Comparison of ENCODE assay signal across 1 cellular context in the genomic region with DNA sequence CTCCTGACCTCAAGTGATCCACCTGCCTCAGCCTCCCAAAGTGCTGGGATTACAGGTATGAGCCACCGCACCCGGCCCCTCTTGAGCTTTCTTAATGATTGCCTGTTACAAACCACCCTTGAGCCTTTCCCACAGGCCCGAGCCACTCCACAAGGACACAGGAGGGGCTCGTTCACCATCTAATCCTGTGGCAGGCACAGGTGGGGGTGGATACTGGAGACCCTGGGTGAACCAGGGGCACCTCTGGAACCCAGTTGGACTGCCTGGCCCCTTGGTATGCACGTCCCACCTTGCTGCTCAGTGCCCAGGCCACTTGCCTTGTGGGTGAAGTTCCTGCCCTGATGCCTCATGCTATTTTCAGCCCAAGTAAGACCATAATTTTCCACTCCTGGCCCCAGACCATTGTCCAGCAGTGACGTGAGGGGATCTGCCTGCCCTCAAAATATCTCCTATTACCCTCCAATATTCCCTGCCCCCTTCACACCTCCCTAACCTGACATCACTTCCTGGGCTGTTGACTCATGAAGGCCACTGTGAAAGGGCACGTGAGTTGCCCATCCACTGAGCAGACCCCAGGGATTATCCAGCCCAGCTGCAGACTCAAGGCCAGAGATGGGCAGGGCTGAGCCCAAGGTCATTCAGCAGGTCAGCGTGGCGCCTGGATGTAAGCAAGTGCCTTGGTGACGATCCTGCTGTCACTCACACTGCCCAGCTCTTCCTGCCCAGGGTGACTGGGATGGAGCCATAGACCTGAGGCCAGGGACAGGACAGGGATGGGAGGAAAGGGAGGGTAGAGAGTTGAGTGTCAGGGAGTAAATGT.
TF ChIP-seq lines count a peak whose summit lies in the region.

No MANE protein-coding gene starts in this region.

TF ChIP-seq in HepG2, 621 proteins besides CTCF, POLR2A, EP300 and RAD21 (continued from another document and continues in another):
- TF ChIP-seq, protein P1, sequence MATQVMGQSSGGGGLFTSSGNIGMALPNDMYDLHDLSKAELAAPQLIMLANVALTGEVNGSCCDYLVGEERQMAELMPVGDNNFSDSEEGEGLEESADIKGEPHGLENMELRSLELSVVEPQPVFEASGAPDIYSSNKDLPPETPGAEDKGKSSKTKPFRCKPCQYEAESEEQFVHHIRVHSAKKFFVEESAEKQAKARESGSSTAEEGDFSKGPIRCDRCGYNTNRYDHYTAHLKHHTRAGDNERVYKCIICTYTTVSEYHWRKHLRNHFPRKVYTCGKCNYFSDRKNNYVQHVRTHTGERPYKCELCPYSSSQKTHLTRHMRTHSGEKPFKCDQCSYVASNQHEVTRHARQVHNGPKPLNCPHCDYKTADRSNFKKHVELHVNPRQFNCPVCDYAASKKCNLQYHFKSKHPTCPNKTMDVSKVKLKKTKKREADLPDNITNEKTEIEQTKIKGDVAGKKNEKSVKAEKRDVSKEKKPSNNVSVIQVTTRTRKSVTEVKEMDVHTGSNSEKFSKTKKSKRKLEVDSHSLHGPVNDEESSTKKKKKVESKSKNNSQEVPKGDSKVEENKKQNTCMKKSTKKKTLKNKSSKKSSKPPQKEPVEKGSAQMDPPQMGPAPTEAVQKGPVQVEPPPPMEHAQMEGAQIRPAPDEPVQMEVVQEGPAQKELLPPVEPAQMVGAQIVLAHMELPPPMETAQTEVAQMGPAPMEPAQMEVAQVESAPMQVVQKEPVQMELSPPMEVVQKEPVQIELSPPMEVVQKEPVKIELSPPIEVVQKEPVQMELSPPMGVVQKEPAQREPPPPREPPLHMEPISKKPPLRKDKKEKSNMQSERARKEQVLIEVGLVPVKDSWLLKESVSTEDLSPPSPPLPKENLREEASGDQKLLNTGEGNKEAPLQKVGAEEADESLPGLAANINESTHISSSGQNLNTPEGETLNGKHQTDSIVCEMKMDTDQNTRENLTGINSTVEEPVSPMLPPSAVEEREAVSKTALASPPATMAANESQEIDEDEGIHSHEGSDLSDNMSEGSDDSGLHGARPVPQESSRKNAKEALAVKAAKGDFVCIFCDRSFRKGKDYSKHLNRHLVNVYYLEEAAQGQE (IDR thresholded peaks at IDR 0.05; ENCODE audit: borderline replicate concordance in 1 of 2, low read depth in 1 of 2, low read length in 2 of 2): no peak
- TF ChIP-seq MAFG (CRISPR knock-in tag; IDR thresholded peaks at IDR 0.05): no peak; the same call in 1 of the 2 replicates
- 0 out of 2 replicates have a peak, but pooled peaks have one; percentile 45 for TF ChIP-seq ZNF431 (CRISPR knock-in tag; IDR thresholded peaks at IDR 0.05; ENCODE audit: borderline replicate concordance, low read depth)
- TF ChIP-seq ZNF781 (CRISPR knock-in tag; IDR thresholded peaks at IDR 0.05; ENCODE audit: borderline replicate concordance, not compliant biosample characterization): peak; percentile 34
- TF ChIP-seq, protein P2, sequence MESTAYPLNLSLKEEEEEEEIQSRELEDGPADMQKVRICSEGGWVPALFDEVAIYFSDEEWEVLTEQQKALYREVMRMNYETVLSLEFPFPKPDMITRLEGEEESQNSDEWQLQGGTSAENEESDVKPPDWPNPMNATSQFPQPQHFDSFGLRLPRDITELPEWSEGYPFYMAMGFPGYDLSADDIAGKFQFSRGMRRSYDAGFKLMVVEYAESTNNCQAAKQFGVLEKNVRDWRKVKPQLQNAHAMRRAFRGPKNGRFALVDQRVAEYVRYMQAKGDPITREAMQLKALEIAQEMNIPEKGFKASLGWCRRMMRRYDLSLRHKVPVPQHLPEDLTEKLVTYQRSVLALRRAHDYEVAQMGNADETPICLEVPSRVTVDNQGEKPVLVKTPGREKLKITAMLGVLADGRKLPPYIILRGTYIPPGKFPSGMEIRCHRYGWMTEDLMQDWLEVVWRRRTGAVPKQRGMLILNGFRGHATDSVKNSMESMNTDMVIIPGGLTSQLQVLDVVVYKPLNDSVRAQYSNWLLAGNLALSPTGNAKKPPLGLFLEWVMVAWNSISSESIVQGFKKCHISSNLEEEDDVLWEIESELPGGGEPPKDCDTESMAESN (CRISPR knock-in tag; conservative IDR thresholded peaks at IDR 0.05): peak; percentile 75
- TF ChIP-seq ZNF251 (CRISPR knock-in tag; IDR thresholded peaks at IDR 0.05): no peak
- TF ChIP-seq HOXA3 (CRISPR knock-in tag; IDR thresholded peaks at IDR 0.05): peak; percentile 86
- no peak for TF ChIP-seq MLLT10 (CRISPR knock-in tag; IDR thresholded peaks at IDR 0.05)
- no peak for TF ChIP-seq SOX13 (IDR thresholded peaks at IDR 0.05)
- TF ChIP-seq SOX13 (CRISPR knock-in tag; conservative IDR thresholded peaks at IDR 0.05 in 1 of 2, IDR thresholded peaks at IDR 0.05 in 1 of 2): peak in 1 of 2 experiments; percentile 85; a peak in 2 of 4 replicates
- TF ChIP-seq LCORL (IDR thresholded peaks at IDR 0.05): no peak
- TF ChIP-seq LCORL (CRISPR knock-in tag; IDR thresholded peaks at IDR 0.05): peak; percentile 77; the same call in 1 of the 2 replicates
- TF ChIP-seq, protein P3, sequence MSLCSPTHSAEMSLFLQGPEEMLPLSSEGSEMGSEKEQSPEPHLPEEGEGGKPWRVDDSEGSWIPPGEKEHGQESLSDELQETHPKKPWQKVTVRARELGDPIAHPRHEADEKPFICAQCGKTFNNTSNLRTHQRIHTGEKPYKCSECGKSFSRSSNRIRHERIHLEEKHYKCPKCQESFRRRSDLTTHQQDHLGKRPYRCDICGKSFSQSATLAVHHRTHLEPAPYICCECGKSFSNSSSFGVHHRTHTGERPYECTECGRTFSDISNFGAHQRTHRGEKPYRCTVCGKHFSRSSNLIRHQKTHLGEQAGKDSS (CRISPR knock-in tag; IDR thresholded peaks at IDR 0.05; ENCODE audit: borderline replicate concordance, low read depth): no peak
- no peak for TF ChIP-seq RFXANK (CRISPR knock-in tag; IDR thresholded peaks at IDR 0.05)
- TF ChIP-seq ZNF224 (CRISPR knock-in tag; IDR thresholded peaks at IDR 0.05): no peak
- TF ChIP-seq, protein P4, sequence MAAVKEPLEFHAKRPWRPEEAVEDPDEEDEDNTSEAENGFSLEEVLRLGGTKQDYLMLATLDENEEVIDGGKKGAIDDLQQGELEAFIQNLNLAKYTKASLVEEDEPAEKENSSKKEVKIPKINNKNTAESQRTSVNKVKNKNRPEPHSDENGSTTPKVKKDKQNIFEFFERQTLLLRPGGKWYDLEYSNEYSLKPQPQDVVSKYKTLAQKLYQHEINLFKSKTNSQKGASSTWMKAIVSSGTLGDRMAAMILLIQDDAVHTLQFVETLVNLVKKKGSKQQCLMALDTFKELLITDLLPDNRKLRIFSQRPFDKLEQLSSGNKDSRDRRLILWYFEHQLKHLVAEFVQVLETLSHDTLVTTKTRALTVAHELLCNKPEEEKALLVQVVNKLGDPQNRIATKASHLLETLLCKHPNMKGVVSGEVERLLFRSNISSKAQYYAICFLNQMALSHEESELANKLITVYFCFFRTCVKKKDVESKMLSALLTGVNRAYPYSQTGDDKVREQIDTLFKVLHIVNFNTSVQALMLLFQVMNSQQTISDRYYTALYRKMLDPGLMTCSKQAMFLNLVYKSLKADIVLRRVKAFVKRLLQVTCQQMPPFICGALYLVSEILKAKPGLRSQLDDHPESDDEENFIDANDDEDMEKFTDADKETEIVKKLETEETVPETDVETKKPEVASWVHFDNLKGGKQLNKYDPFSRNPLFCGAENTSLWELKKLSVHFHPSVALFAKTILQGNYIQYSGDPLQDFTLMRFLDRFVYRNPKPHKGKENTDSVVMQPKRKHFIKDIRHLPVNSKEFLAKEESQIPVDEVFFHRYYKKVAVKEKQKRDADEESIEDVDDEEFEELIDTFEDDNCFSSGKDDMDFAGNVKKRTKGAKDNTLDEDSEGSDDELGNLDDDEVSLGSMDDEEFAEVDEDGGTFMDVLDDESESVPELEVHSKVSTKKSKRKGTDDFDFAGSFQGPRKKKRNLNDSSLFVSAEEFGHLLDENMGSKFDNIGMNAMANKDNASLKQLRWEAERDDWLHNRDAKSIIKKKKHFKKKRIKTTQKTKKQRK (IDR thresholded peaks at IDR 0.05; ENCODE audit: low read length): no peak
- TF ChIP-seq NFE2L2 (IDR thresholded peaks at IDR 0.05; ENCODE audit: low read length): no peak
- TF ChIP-seq SOX6 (IDR thresholded peaks at IDR 0.05): no peak
- peak; percentile 89 for TF ChIP-seq SOX6 (CRISPR knock-in tag; IDR thresholded peaks at IDR 0.05)
- TF ChIP-seq MTA3 (CRISPR knock-in tag; IDR thresholded peaks at IDR 0.05): no peak
- no peak for TF ChIP-seq RBM39 (IDR thresholded peaks at IDR 0.05; ENCODE audit: low read depth, low read length, poor library complexity, severe bottlenecking)
- TF ChIP-seq ZNF775 (CRISPR knock-in tag; IDR thresholded peaks at IDR 0.05; ENCODE audit: borderline replicate concordance): no peak
- TF ChIP-seq ZNF124 (CRISPR knock-in tag; IDR thresholded peaks at IDR 0.05): no peak; the same call in 1 of the 2 replicates
- TF ChIP-seq FOXA1 (IDR thresholded peaks at IDR 0.05): no peak
- TF ChIP-seq FOXA1 (CRISPR knock-in tag; IDR thresholded peaks at IDR 0.05): peak; percentile 73
- peak; percentile 72 for TF ChIP-seq KAT8 (CRISPR knock-in tag; IDR thresholded peaks at IDR 0.05)
- no peak for TF ChIP-seq ZNF234 (CRISPR knock-in tag; conservative IDR thresholded peaks at IDR 0.05)
- no peak for TF ChIP-seq ZNF670 (CRISPR knock-in tag; IDR thresholded peaks at IDR 0.05; ENCODE audit: borderline replicate concordance)
- no peak for TF ChIP-seq ZNF780A (CRISPR knock-in tag; IDR thresholded peaks at IDR 0.05)
- TF ChIP-seq, protein P5, sequence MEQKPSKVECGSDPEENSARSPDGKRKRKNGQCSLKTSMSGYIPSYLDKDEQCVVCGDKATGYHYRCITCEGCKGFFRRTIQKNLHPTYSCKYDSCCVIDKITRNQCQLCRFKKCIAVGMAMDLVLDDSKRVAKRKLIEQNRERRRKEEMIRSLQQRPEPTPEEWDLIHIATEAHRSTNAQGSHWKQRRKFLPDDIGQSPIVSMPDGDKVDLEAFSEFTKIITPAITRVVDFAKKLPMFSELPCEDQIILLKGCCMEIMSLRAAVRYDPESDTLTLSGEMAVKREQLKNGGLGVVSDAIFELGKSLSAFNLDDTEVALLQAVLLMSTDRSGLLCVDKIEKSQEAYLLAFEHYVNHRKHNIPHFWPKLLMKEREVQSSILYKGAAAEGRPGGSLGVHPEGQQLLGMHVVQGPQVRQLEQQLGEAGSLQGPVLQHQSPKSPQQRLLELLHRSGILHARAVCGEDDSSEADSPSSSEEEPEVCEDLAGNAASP (CRISPR knock-in tag; IDR thresholded peaks at IDR 0.05; ENCODE audit: borderline replicate concordance): no peak
- TF ChIP-seq ZNF143 (CRISPR knock-in tag; IDR thresholded peaks at IDR 0.05): no peak
- TF ChIP-seq TMF1 (CRISPR knock-in tag; IDR thresholded peaks at IDR 0.05; ENCODE audit: low read depth): no peak
- no peak for TF ChIP-seq ZNF7 (CRISPR knock-in tag; IDR thresholded peaks at IDR 0.05)
- peak; percentile 41; the same call in 1 of the 2 replicates for TF ChIP-seq SALL2 (CRISPR knock-in tag; IDR thresholded peaks at IDR 0.05)
- TF ChIP-seq TOE1 (CRISPR knock-in tag; IDR thresholded peaks at IDR 0.05): no peak
- peak; percentile 56; the same call in 1 of the 2 replicates for TF ChIP-seq ZNF557 (CRISPR knock-in tag; IDR thresholded peaks at IDR 0.05)
- TF ChIP-seq POLR2G (IDR thresholded peaks at IDR 0.05; ENCODE audit: low read depth, low read length): no peak
- TF ChIP-seq NR2F2 (IDR thresholded peaks at IDR 0.05; ENCODE audit: borderline replicate concordance, low read depth): no peak
- no peak for TF ChIP-seq TSC22D2 (CRISPR knock-in tag; IDR thresholded peaks at IDR 0.05; ENCODE audit: borderline replicate concordance)
- TF ChIP-seq GABPB1 (CRISPR knock-in tag; IDR thresholded peaks at IDR 0.05): peak; percentile 91
- TF ChIP-seq MBD4 (IDR thresholded peaks at IDR 0.05; ENCODE audit: borderline replicate concordance, low read length): no peak
- no peak for TF ChIP-seq PHB2 (IDR thresholded peaks at IDR 0.05; ENCODE audit: partially characterized antibody)
- TF ChIP-seq, protein P6, sequence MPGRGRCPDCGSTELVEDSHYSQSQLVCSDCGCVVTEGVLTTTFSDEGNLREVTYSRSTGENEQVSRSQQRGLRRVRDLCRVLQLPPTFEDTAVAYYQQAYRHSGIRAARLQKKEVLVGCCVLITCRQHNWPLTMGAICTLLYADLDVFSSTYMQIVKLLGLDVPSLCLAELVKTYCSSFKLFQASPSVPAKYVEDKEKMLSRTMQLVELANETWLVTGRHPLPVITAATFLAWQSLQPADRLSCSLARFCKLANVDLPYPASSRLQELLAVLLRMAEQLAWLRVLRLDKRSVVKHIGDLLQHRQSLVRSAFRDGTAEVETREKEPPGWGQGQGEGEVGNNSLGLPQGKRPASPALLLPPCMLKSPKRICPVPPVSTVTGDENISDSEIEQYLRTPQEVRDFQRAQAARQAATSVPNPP (CRISPR knock-in tag; IDR thresholded peaks at IDR 0.05): no peak
- no peak for TF ChIP-seq SNAPC2 (CRISPR knock-in tag; IDR thresholded peaks at IDR 0.05)
- no peak for TF ChIP-seq FOXJ3 (CRISPR knock-in tag; IDR thresholded peaks at IDR 0.05; ENCODE audit: borderline replicate concordance)
- no peak for TF ChIP-seq GTF2F1 (IDR thresholded peaks at IDR 0.05; ENCODE audit: low read length)
- no peak for TF ChIP-seq CENPT (CRISPR knock-in tag; IDR thresholded peaks at IDR 0.05; ENCODE audit: low read depth)
- TF ChIP-seq, protein P7, sequence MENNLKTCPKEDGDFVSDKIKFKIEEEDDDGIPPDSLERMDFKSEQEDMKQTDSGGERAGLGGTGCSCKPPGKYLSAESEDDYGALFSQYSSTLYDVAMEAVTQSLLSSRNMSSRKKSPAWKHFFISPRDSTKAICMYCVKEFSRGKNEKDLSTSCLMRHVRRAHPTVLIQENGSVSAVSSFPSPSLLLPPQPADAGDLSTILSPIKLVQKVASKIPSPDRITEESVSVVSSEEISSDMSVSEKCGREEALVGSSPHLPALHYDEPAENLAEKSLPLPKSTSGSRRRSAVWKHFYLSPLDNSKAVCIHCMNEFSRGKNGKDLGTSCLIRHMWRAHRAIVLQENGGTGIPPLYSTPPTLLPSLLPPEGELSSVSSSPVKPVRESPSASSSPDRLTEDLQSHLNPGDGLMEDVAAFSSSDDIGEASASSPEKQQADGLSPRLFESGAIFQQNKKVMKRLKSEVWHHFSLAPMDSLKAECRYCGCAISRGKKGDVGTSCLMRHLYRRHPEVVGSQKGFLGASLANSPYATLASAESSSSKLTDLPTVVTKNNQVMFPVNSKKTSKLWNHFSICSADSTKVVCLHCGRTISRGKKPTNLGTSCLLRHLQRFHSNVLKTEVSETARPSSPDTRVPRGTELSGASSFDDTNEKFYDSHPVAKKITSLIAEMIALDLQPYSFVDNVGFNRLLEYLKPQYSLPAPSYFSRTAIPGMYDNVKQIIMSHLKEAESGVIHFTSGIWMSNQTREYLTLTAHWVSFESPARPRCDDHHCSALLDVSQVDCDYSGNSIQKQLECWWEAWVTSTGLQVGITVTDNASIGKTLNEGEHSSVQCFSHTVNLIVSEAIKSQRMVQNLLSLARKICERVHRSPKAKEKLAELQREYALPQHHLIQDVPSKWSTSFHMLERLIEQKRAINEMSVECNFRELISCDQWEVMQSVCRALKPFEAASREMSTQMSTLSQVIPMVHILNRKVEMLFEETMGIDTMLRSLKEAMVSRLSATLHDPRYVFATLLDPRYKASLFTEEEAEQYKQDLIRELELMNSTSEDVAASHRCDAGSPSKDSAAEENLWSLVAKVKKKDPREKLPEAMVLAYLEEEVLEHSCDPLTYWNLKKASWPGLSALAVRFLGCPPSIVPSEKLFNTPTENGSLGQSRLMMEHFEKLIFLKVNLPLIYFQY (CRISPR knock-in tag; IDR thresholded peaks at IDR 0.05; ENCODE audit: borderline replicate concordance): no peak
- TF ChIP-seq JUN (CRISPR knock-in tag; IDR thresholded peaks at IDR 0.05): peak; percentile 82
- no peak for TF ChIP-seq TOPORS (CRISPR knock-in tag; IDR thresholded peaks at IDR 0.05)
- TF ChIP-seq HDAC6 (IDR thresholded peaks at IDR 0.05; ENCODE audit: low read depth, low read length): no peak
- no peak for TF ChIP-seq PCBP2 (optimal IDR thresholded peaks at IDR 0.05; ENCODE audit: low read depth, low read length, poor library complexity, severe bottlenecking)
- no peak for TF ChIP-seq SMYD3 (CRISPR knock-in tag; IDR thresholded peaks at IDR 0.05)
- TF ChIP-seq MED8 (CRISPR knock-in tag; IDR thresholded peaks at IDR 0.05; ENCODE audit: insufficient replicate concordance): no peak
